ENCODE assay signal across 29 cellular contexts in genomic region chr9:19940808-19941207, GRCh38.
DNase-seq lines count a peak whose midpoint lies in the region; ATAC-seq and TF ChIP-seq lines count a peak whose summit lies in the region.
"Had no signal": no experiment of that assay in that cellular context is flagged by ENCODE, and none has a peak within 500 bp of the region (broad histone marks: within the 10 kb centered on the region; RNA-seq: fewer than 3 reads in every experiment).

No MANE protein-coding gene starts in this region.

- no peaks in the 10 kb centered on the region for H3K27me3 ChIP-seq in SK-N-SH (ENCODE audit: insufficient read depth)
- H3K27me3 ChIP-seq in WERI-Rb-1 (ENCODE audit: insufficient read depth, low read depth, severe bottlenecking): no peaks in the 10 kb centered on the region
- peaks cover 0 to 27% of the 10 kb centered on the region in 2 experiments for H3K27me3 ChIP-seq in mesenchymal stem cell (ENCODE audit: control insufficient read depth in 1 of 2, insufficient read depth in 1 of 2, low read length in 2 of 2)
- H3K27me3 ChIP-seq in SJCRH30: no peaks in the 10 kb centered on the region
- H3K27me3 ChIP-seq: cardiac muscle cell, colonic mucosa, SJSA1, thyroid gland, uterus had no signal

- peaks cover 6% of the 10 kb centered on the region for H3K4me1 Mint-ChIP-seq in activated CD4-positive, alpha-beta T cell treated with anti-CD3 and anti-CD28 coated beads, Interleukin-2, amount 10 ng/mL, durations not matched to agents 7 days and 5 days
- H3K4me1 Mint-ChIP-seq: activated CD4-positive, alpha-beta T cell treated with anti-CD3 and anti-CD28 coated beads, Interleukin-2, amount 10 ng/mL, durations not matched to agents 24 days and 14 days; CD8-positive, alpha-beta memory T cell; T-cell had no signal

- no peak overlapping the region for H3K27ac Mint-ChIP-seq in activated CD4-positive, alpha-beta T cell treated with anti-CD3 and anti-CD28 coated beads, Interleukin-2, amount 10 ng/mL, durations not matched to agents 7 days and 5 days
- H3K27ac Mint-ChIP-seq: activated CD4-positive, alpha-beta T cell treated with anti-CD3 and anti-CD28 coated beads, Interleukin-2, amount 10 ng/mL, durations not matched to agents 24 days and 14 days; activated naive CD8-positive, alpha-beta T cell; CD8-positive, alpha-beta memory T cell; T-cell; WTC11 had no signal

- no peak overlapping the region for H3K4me3 Mint-ChIP-seq in activated CD4-positive, alpha-beta T cell treated with anti-CD3 and anti-CD28 coated beads, Interleukin-2, amount 10 ng/mL, durations not matched to agents 7 days and 5 days
- H3K4me3 Mint-ChIP-seq: activated CD4-positive, alpha-beta T cell treated with anti-CD3 and anti-CD28 coated beads, Interleukin-2, amount 10 ng/mL, durations not matched to agents 24 days and 14 days; activated naive CD8-positive, alpha-beta T cell; CD8-positive, alpha-beta memory T cell; T-cell; WTC11 had no signal

- CTCF ChIA-PET in SK-N-SH (lab: Yijun Ruan, JAX): no interaction called here
- CTCF ChIA-PET in activated CD4-positive, alpha-beta T cell treated with anti-CD3 and anti-CD28 coated beads, Interleukin-2, amount 10 ng/mL, durations not matched to agents 7 days and 5 days (lab: Charles Lee): no interaction called here

- H3K27ac ChIP-seq in SK-N-SH (ENCODE audit: low read depth in 2 of 2, low read length in 1 of 2) (no peak overlapping the region), WERI-Rb-1 (no peak overlapping the region), mesenchymal stem cell (ENCODE audit: low read length, poor library complexity, severe bottlenecking) (no peak overlapping the region), SJCRH30 (no peak overlapping the region), coronary artery (no peak overlapping the region)
- H3K27ac ChIP-seq: cardiac muscle cell, colonic mucosa, left lung, SJSA1, thyroid gland, uterus had no signal

- no peak overlapping the region for H2BK120ac ChIP-seq in mesenchymal stem cell (ENCODE audit: low read depth, low read length)

- no peak for TF ChIP-seq EP300 in SK-N-SH (IDR thresholded peaks at IDR 0.05; ENCODE audit: borderline replicate concordance in 1 of 2, low read depth in 1 of 2, low read length in 1 of 2)

- H3F3A ChIP-seq in SK-N-SH (replicated peaks; ENCODE audit: insufficient read depth): no peaks in the 10 kb centered on the region

- WGBS in SK-N-SH (ENCODE audit: low lambda C conversion rate): 32% methylated on average over 2 of the region's 2 CpGs
- whole genome bisulfite sequencing in mesenchymal stem cell: 17% methylated on average over 2 of the region's 2 CpGs

- no peak overlapping the region for H2BK5ac ChIP-seq in mesenchymal stem cell (ENCODE audit: low read depth, low read length, poor library complexity, severe bottlenecking)

- no peak for TF ChIP-seq CTCF in SK-N-SH (IDR thresholded peaks at IDR 0.05)
- no peak for TF ChIP-seq CTCF in WERI-Rb-1 (IDR thresholded peaks at IDR 0.05; ENCODE audit: low read depth, low read length)
- no peak for TF ChIP-seq CTCF in coronary artery (IDR thresholded peaks at IDR 0.05)

- ATAC-seq in SK-N-SH treated with all-trans-retinoic acid at 6 μM for 48 hours: no peak
- ATAC-seq: left lung, right cardiac atrium, T-cell, WTC11 had no signal

- no peaks in the 10 kb centered on the region for H3K79me2 ChIP-seq in SK-N-SH (ENCODE audit: insufficient read depth)

- H3K4me2 ChIP-seq in SK-N-SH (no peak overlapping the region), mesenchymal stem cell (ENCODE audit: low read length, poor library complexity, severe bottlenecking) (no peak overlapping the region)

- no peaks in the 10 kb centered on the region for H3K9me3 ChIP-seq in SK-N-SH
- H3K9me3 ChIP-seq in WERI-Rb-1 (ENCODE audit: severe bottlenecking): no peaks in the 10 kb centered on the region
- H3K9me3 ChIP-seq in mesenchymal stem cell (ENCODE audit: control insufficient read depth, low read length): no peaks in the 10 kb centered on the region
- no peaks in the 10 kb centered on the region for H3K9me3 ChIP-seq in SJCRH30 (replicated peaks)
- H3K9me3 ChIP-seq: colonic mucosa, left lung, SJSA1, thyroid gland, uterus had no signal

- no peak overlapping the region for H3K4me3 ChIP-seq in SK-N-SH (ENCODE audit: low read depth in 2 of 2, low read length in 1 of 2)
- no peak overlapping the region for H3K4me3 ChIP-seq in WERI-Rb-1 (ENCODE audit: low read depth, low read length)
- no peak overlapping the region for H3K4me3 ChIP-seq in mesenchymal stem cell (ENCODE audit: insufficient read depth in 1 of 2, low read depth in 1 of 2, low read length in 2 of 2)
- H3K4me3 ChIP-seq in SJCRH30: no peak overlapping the region
- no peak overlapping the region for H3K4me3 ChIP-seq in coronary artery
- H3K4me3 ChIP-seq: cardiac muscle cell, colonic mucosa, left lung, SJSA1, thyroid gland, uterus had no signal

- H2AFZ ChIP-seq in SK-N-SH (ENCODE audit: low read depth) (no peak overlapping the region), mesenchymal stem cell (ENCODE audit: low read depth, low read length) (no peak overlapping the region)

- no peak overlapping the region for H2BK15ac ChIP-seq in mesenchymal stem cell (ENCODE audit: low read depth, poor library complexity, severe bottlenecking)

- H2BK12ac ChIP-seq in mesenchymal stem cell (ENCODE audit: low read length in 2 of 2): no peak overlapping the region

- H3K9me2 ChIP-seq in SK-N-SH: no peaks in the 10 kb centered on the region

- no peak overlapping the region for H3K14ac ChIP-seq in mesenchymal stem cell (ENCODE audit: low read length in 2 of 2)

- H2AK5ac ChIP-seq in mesenchymal stem cell (ENCODE audit: low read length, severe bottlenecking): no peak overlapping the region

- no peak overlapping the region for H4K8ac ChIP-seq in mesenchymal stem cell (ENCODE audit: low read length)

- no peak overlapping the region for H3K4ac ChIP-seq in mesenchymal stem cell (ENCODE audit: low read depth in 1 of 2, low read length in 2 of 2)

- H3K27me3 Mint-ChIP-seq in activated CD4-positive, alpha-beta T cell treated with anti-CD3 and anti-CD28 coated beads, Interleukin-2, amount 10 ng/mL, durations not matched to agents 7 days and 5 days: peaks cover 11% of the 10 kb centered on the region

- no peak overlapping the region for H3K18ac ChIP-seq in mesenchymal stem cell (ENCODE audit: low read depth in 1 of 2, low read length in 2 of 2)

- no peak overlapping the region for H3K9ac ChIP-seq in SK-N-SH
- H3K9ac ChIP-seq in mesenchymal stem cell (ENCODE audit: low read length): no peak overlapping the region

- peaks cover 0 to 4% of the 10 kb centered on the region in 2 experiments; a peak in 2 of 4 replicates for H3K4me1 ChIP-seq in SK-N-SH (ENCODE audit: control insufficient read depth in 1 of 2, insufficient read depth in 2 of 2, low read depth in 1 of 2, low read length in 1 of 2)
- no peaks in the 10 kb centered on the region for H3K4me1 ChIP-seq in mesenchymal stem cell (ENCODE audit: control insufficient read depth, insufficient read depth, low read depth, low read length)
- no peaks in the 10 kb centered on the region for H3K4me1 ChIP-seq in SJCRH30
- H3K4me1 ChIP-seq: colonic mucosa, left lung, SJSA1, thyroid gland, uterus had no signal

- POLR2A ChIA-PET in SK-N-SH (lab: Yijun Ruan, JAX): interaction anchor here (0.7 kb wide), 1 partner anchor 935 kb away, joined by 5 read pairs; no protein-coding TSS in a partner anchor
- POLR2A ChIA-PET in activated CD4-positive, alpha-beta T cell treated with anti-CD3 and anti-CD28 coated beads, Interleukin-2, amount 10 ng/mL, durations not matched to agents 7 days and 5 days (lab: Charles Lee): no interaction called here

- no peak for TF ChIP-seq RAD21 in SK-N-SH (IDR thresholded peaks at IDR 0.05; ENCODE audit: low read length)

- no peaks in the 10 kb centered on the region for H3K36me3 Mint-ChIP-seq in activated CD4-positive, alpha-beta T cell treated with anti-CD3 and anti-CD28 coated beads, Interleukin-2, amount 10 ng/mL, durations not matched to agents 7 days and 5 days (ENCODE audit: low read depth)
- H3K36me3 Mint-ChIP-seq: activated naive CD8-positive, alpha-beta T cell; CD8-positive, alpha-beta memory T cell; T-cell; WTC11 had no signal

- no peaks in the 10 kb centered on the region for H3K79me1 ChIP-seq in mesenchymal stem cell (replicated peaks; ENCODE audit: low read length, poor library complexity, severe bottlenecking)

- DNase-seq in SK-N-SH (peak; percentile 34), WERI-Rb-1 (peak; percentile 17), mesenchymal stem cell (peak; percentile 24), SJCRH30 (no peak), coronary artery (ENCODE audit: low spot score) (no peak)
- DNase-seq in activated CD4-positive, alpha-beta T cell treated with anti-CD3 and anti-CD28 coated beads, Interleukin-2, amount 10 ng/mL, durations not matched to agents 7 days and 5 days: no peak
- DNase-seq: activated CD4-positive, alpha-beta T cell treated with anti-CD3 and anti-CD28 coated beads, Interleukin-2, amount 10 ng/mL, durations not matched to agents 24 days and 14 days; activated effector memory CD4-positive, alpha-beta T cell treated with Interleukin-2 at 50 U/mL for 16 hours; anterior cingulate cortex; CD8-positive, alpha-beta memory T cell; colonic mucosa; DMS 273 treated with DMSO at 0.1 percent for 48 hours; effector memory CD4-positive, alpha-beta T cell; EL; left lung; mesendoderm; MV-4-11; NCI-H2171 treated with DMSO at 0.1 percent for 48 hours; right cardiac atrium; stimulated activated CD4-positive, alpha-beta T cell treated with anti-CD3 and anti-CD28 coated beads, Interleukin-12 subunit alpha, Interleukin-12 subunit beta, amount 100 ng/mL, for 4 hours; stimulated activated CD4-positive, alpha-beta T cell treated with anti-CD3 and anti-CD28 coated beads, Interleukin-4, amount 100 ng/mL, for 1 hour; T-cell; thyroid gland; uterus had no signal

- H3K9me3 Mint-ChIP-seq in activated CD4-positive, alpha-beta T cell treated with anti-CD3 and anti-CD28 coated beads, Interleukin-2, amount 10 ng/mL, durations not matched to agents 7 days and 5 days: no peaks in the 10 kb centered on the region
- H3K9me3 Mint-ChIP-seq: activated CD4-positive, alpha-beta T cell treated with anti-CD3 and anti-CD28 coated beads, Interleukin-2, amount 10 ng/mL, durations not matched to agents 24 days and 14 days; CD8-positive, alpha-beta memory T cell; T-cell; WTC11 had no signal

- no peak overlapping the region for H3K23ac ChIP-seq in mesenchymal stem cell (ENCODE audit: low read length in 2 of 2)

- no peak overlapping the region for H4K91ac ChIP-seq in mesenchymal stem cell (ENCODE audit: low read length)

- H3K36me3 ChIP-seq in SK-N-SH (replicated peaks in 1 of 2; ENCODE audit: control insufficient read depth in 1 of 2, insufficient read depth in 2 of 2, low read length in 1 of 2): no peaks in the 10 kb centered on the region
- H3K36me3 ChIP-seq in WERI-Rb-1: no peaks in the 10 kb centered on the region
- no peaks in the 10 kb centered on the region for H3K36me3 ChIP-seq in mesenchymal stem cell (ENCODE audit: control insufficient read depth in 1 of 2, insufficient read depth in 2 of 2, low read depth in 1 of 2, low read length in 2 of 2)
- H3K36me3 ChIP-seq in SJCRH30: no peaks in the 10 kb centered on the region
- H3K36me3 ChIP-seq: cardiac muscle cell, colonic mucosa, left lung, SJSA1, thyroid gland, uterus had no signal

- no peaks in the 10 kb centered on the region for H4K20me1 ChIP-seq in SK-N-SH (ENCODE audit: insufficient read depth)

TF ChIP-seq in SK-N-SH treated with all-trans-retinoic acid at 6 μM for 48 hours, 23 proteins besides CTCF, POLR2A, EP300 and RAD21 (continues in another document):
- TF ChIP-seq BACH2 (CRISPR knock-in tag; IDR thresholded peaks at IDR 0.05; ENCODE audit: borderline replicate concordance) (no peak), RARB (CRISPR knock-in tag; IDR thresholded peaks at IDR 0.05) (no peak)

Comparison
In these comparisons a context has a peak if more than half of its experiments do, and no peak if none do; other contexts are left out.
1. DNase-seq: peak in SK-N-SH (single experiment), WERI-Rb-1 (single experiment) and mesenchymal stem cell (single experiment); none in activated CD4-positive, alpha-beta T cell treated with anti-CD3 and anti-CD28 coated beads, Interleukin-2, amount 10 ng/mL, durations not matched to agents 7 days and 5 days (single experiment), SJCRH30 (0 of 2) and coronary artery (single experiment).